In genomic region chr15:96019114-96019513, GRCh38 we compare ENCODE assay signal across 30 cellular contexts.
"Had no signal": no experiment of that assay in that cellular context is flagged by ENCODE, and none has a peak within 500 bp of the region (broad histone marks: within the 10 kb centered on the region; RNA-seq: fewer than 3 reads in every experiment).

No MANE protein-coding gene starts in this region.

- DNase-seq: naive B cell; naive thymus-derived CD8-positive, alpha-beta T cell; occipital lobe; ovary; psoas muscle; right cardiac atrium; spleen; stimulated activated CD4-positive, alpha-beta T cell treated with anti-CD3 and anti-CD28 coated beads, Interleukin-12 subunit alpha, Interleukin-12 subunit beta, amount 100 ng/mL, for 4 hours; stimulated activated CD4-positive, alpha-beta T cell treated with anti-CD3 and anti-CD28 coated beads, Interleukin-1b, Interleukin-23, amount 100 ng/mL, for 48 hours; stimulated activated CD4-positive, alpha-beta T cell treated with anti-CD3 and anti-CD28 coated beads, Interleukin-4, amount 100 ng/mL, for 1 hour; stimulated activated CD4-positive, alpha-beta T cell treated with anti-CD3 and anti-CD28 coated beads, Interleukin-4, amount 100 ng/mL, for 4 hours; stimulated activated CD8-positive, alpha-beta memory T cell treated with anti-CD3 and anti-CD28 coated beads, Interleukin-4, amount 100 ng/mL, for 48 hours; stimulated activated naive CD4-positive, alpha-beta T cell; stimulated activated naive CD8-positive, alpha-beta T cell treated with anti-CD3 and anti-CD28 coated beads, Interleukin-15, amount 100 ng/mL, for 72 hours; stimulated activated naive CD8-positive, alpha-beta T cell treated with anti-CD3 and anti-CD28 coated beads, Interleukin-15, Interleukin-2, amounts not matched to agents 100 U/mL and 50 U/mL, for 24 hours; substantia nigra; testis; tibial artery; transverse colon; upper lobe of right lung; uterus had no signal

- H3K27ac ChIP-seq: ovary, parathyroid adenoma, psoas muscle, skin epidermis, spleen, suprapubic skin, testis, tibial artery, transverse colon, upper lobe of right lung, uterus had no signal

- H3K4me1 Mint-ChIP-seq: naive B cell; stimulated activated memory B cell treated with anti-CD40 and anti-IgM and Interleukin-4, amounts not matched to agents 10 μg/mL and 1 μg/mL and 100 μg/mL, for 72 hours; stimulated activated naive CD8-positive, alpha-beta T cell treated with anti-CD3 and anti-CD28 coated beads, Interleukin-15, amount 100 ng/mL, for 72 hours had no signal

- ATAC-seq: naive thymus-derived CD8-positive, alpha-beta T cell; psoas muscle; right cardiac atrium; sciatic nerve; stimulated activated memory B cell treated with anti-CD40 and anti-IgM and Interleukin-4, amounts not matched to agents 10 μg/mL and 1 μg/mL and 100 μg/mL, for 72 hours; stimulated activated naive CD8-positive, alpha-beta T cell treated with anti-CD3 and anti-CD28 coated beads, Interleukin-15, amount 100 ng/mL, for 72 hours; stimulated activated naive CD8-positive, alpha-beta T cell treated with anti-CD3 and anti-CD28 coated beads, Interleukin-15, Interleukin-2, amounts not matched to agents 100 U/mL and 50 U/mL, for 24 hours; upper lobe of right lung had no signal

- H3K4me3 Mint-ChIP-seq: naive B cell; naive thymus-derived CD8-positive, alpha-beta T cell; nephron; stimulated activated memory B cell treated with anti-CD40 and anti-IgM and Interleukin-4, amounts not matched to agents 10 μg/mL and 1 μg/mL and 100 μg/mL, for 72 hours; stimulated activated naive CD8-positive, alpha-beta T cell treated with anti-CD3 and anti-CD28 coated beads, Interleukin-15, amount 100 ng/mL, for 72 hours; type B pancreatic cell had no signal

- H2AFZ ChIP-seq: parathyroid adenoma had no signal

- H3K27me3 Mint-ChIP-seq: naive B cell; progenitor cell of endocrine pancreas; stimulated activated memory B cell treated with anti-CD40 and anti-IgM and Interleukin-4, amounts not matched to agents 10 μg/mL and 1 μg/mL and 100 μg/mL, for 72 hours; type B pancreatic cell had no signal

- H3K27ac Mint-ChIP-seq: naive thymus-derived CD8-positive, alpha-beta T cell; nephron; progenitor cell of endocrine pancreas; stimulated activated memory B cell treated with anti-CD40 and anti-IgM and Interleukin-4, amounts not matched to agents 10 μg/mL and 1 μg/mL and 100 μg/mL, for 72 hours; stimulated activated naive CD8-positive, alpha-beta T cell treated with anti-CD3 and anti-CD28 coated beads, Interleukin-15, amount 100 ng/mL, for 72 hours; type B pancreatic cell had no signal

- H3K36me3 Mint-ChIP-seq: naive B cell; naive thymus-derived CD8-positive, alpha-beta T cell; stimulated activated memory B cell treated with anti-CD40 and anti-IgM and Interleukin-4, amounts not matched to agents 10 μg/mL and 1 μg/mL and 100 μg/mL, for 72 hours; type B pancreatic cell had no signal

- H3K4me2 ChIP-seq: smooth muscle cell had no signal

- H3K79me2 ChIP-seq: parathyroid adenoma had no signal

- H3K9me3 ChIP-seq: ovary, psoas muscle, suprapubic skin, testis, tibial artery, transverse colon, upper lobe of right lung, uterus had no signal

- H3K4me1 ChIP-seq: parathyroid adenoma, psoas muscle, spleen, suprapubic skin, testis, tibial artery, transverse colon, upper lobe of right lung, uterus had no signal

- H3K36me3 ChIP-seq: ovary, spleen, suprapubic skin, tibial artery, transverse colon, upper lobe of right lung, uterus had no signal

- H3K27me3 ChIP-seq: ovary, spleen, suprapubic skin, testis, tibial artery, transverse colon, upper lobe of right lung, uterus had no signal

- H3K9ac ChIP-seq: parathyroid adenoma had no signal

- H3K4me3 ChIP-seq: ovary, psoas muscle, skin epidermis, smooth muscle cell, spleen, suprapubic skin, testis, tibial artery, transverse colon, upper lobe of right lung, uterus had no signal

- H3K9me3 Mint-ChIP-seq: stimulated activated memory B cell treated with anti-CD40 and anti-IgM and Interleukin-4, amounts not matched to agents 10 μg/mL and 1 μg/mL and 100 μg/mL, for 72 hours; stimulated activated naive CD8-positive, alpha-beta T cell treated with anti-CD3 and anti-CD28 coated beads, Interleukin-15, amount 100 ng/mL, for 72 hours had no signal
